Comparison of ENCODE assay signal across 9 cellular contexts in the genomic region with DNA sequence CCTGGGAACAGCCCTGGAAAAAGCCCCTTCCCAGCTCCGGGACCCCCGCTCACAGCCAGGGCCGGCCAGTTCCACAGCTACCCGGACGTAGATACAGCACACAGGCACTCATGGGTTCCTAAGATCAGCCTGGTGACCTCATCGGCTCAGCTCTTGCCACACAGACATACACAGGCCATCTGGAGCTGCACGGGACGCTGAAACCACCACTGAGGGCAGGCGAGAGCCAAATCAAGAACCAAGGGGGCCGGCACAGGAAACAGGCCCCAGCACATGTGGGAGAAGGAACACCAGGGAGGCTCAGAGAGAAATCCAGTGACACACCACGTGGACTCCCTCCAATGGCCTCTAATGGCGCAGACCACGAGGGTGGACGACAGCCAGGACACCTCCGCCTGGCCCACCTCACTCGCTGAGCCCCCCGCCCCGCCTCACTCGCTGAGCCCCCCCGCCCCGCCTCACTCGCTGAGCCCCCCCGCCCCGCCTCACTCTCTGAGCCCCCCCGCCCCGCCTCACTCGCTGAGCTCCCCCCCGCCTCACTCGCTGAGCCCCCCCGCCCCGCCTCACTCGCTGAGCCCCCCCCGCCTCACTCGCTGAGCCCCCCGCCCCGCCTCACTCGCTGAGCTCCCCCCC.
DNase-seq lines count a peak whose midpoint lies in the region; ATAC-seq and TF ChIP-seq lines count a peak whose summit lies in the region.
"Had no signal": no experiment of that assay in that cellular context is flagged by ENCODE, and none has a peak within 500 bp of the region (broad histone marks: within the 10 kb centered on the region; RNA-seq: fewer than 3 reads in every experiment).

No MANE protein-coding gene starts in this region.

- in situ Hi-C loops in IMR-90 (cut with MboI; ENCODE audit: low sequenced_read_pairs): no loop called here

- no peak overlapping the region for H2BK120ac ChIP-seq in IMR-90 (ENCODE audit: low read depth, low read length)

- H4K20me1 ChIP-seq in DND-41 (ENCODE audit: insufficient read depth, low read length) (peaks cover 52% of the 10 kb centered on the region), IMR-90 (ENCODE audit: insufficient read depth, low read length) (peaks cover 66% of the 10 kb centered on the region)

- H3K79me1 ChIP-seq in IMR-90 (ENCODE audit: low read depth in 1 of 2, low read length in 2 of 2): peaks cover 17 to 75% of the 10 kb centered on the region in 2 experiments; a peak in 3 of 4 replicates

- no TSS peak for BruUV-seq in IMR-90 (replicated peaks; lab: Mats Ljungman, UMichigan)

- H2BK5ac ChIP-seq in IMR-90 (ENCODE audit: low read depth, low read length, poor library complexity, severe bottlenecking): peak overlapping the region; percentile 23

- H3K9me3 ChIP-seq in DND-41 (ENCODE audit: insufficient read depth, low read length, severe bottlenecking) (no peaks in the 10 kb centered on the region), IMR-90 (ENCODE audit: control insufficient read depth, insufficient read depth, low read length) (no peaks in the 10 kb centered on the region), WERI-Rb-1 (ENCODE audit: severe bottlenecking) (no peaks in the 10 kb centered on the region), iPS-15b (ENCODE audit: control insufficient read depth, insufficient read depth, low read length) (no peaks in the 10 kb centered on the region), uterus (no peaks in the 10 kb centered on the region)
- H3K9me3 ChIP-seq: thoracic aorta had no signal

- dilution Hi-C loops in IMR-90 (cut with HindIII; ENCODE audit: low sequenced_read_pairs, unreplicated experiment): no loop called here

- H3K36me3 ChIP-seq in DND-41 (ENCODE audit: insufficient read depth, low read length) (peaks cover 27% of the 10 kb centered on the region), IMR-90 (ENCODE audit: control insufficient read depth, insufficient read depth, low read length) (peaks cover 32% of the 10 kb centered on the region), WERI-Rb-1 (no peaks in the 10 kb centered on the region), iPS-15b (ENCODE audit: control insufficient read depth, insufficient read depth, low read length) (peaks cover 6% of the 10 kb centered on the region), uterus (no peaks in the 10 kb centered on the region)

- peak; percentile 60 for TF ChIP-seq RAD21 in IMR-90 (IDR thresholded peaks at IDR 0.05; ENCODE audit: low read length)

- H3K4me2 ChIP-seq in DND-41 (ENCODE audit: insufficient read depth, low read length) (no peak overlapping the region), IMR-90 (ENCODE audit: low read depth, low read length) (peak overlapping the region; percentile 33)

- H3K9ac ChIP-seq in DND-41 (ENCODE audit: low read depth, low read length): no peak overlapping the region
- no peak overlapping the region for H3K9ac ChIP-seq in IMR-90 (ENCODE audit: low read depth, low read length)
- peak overlapping the region; percentile 37 for H3K9ac ChIP-seq in iPS-15b (ENCODE audit: low read depth, low read length)

- H4K5ac ChIP-seq in IMR-90 (ENCODE audit: low read depth, low read length): no peak overlapping the region; the same call in 1 of the 2 replicates

- no peak overlapping the region for H2BK20ac ChIP-seq in IMR-90 (ENCODE audit: low read depth, low read length)

- H3K27ac ChIP-seq in DND-41 (ENCODE audit: low read length) (no peak overlapping the region), IMR-90 (ENCODE audit: insufficient read depth, low read length) (peak overlapping the region; percentile 36), WERI-Rb-1 (peak overlapping the region; percentile 45), uterus (peak overlapping the region; percentile 47 to 59)
- H3K27ac ChIP-seq: thoracic aorta had no signal

- POLR2A ChIA-PET in IMR-90 (lab: Charles Lee; ENCODE audit: unreplicated experiment): interaction anchor here (1.1 kb wide), 1 partner anchor 12 kb away, joined by 3 read pairs; no protein-coding TSS in a partner anchor

- no peak overlapping the region for H2BK15ac ChIP-seq in IMR-90 (ENCODE audit: low read depth, low read length)

- H3K56ac ChIP-seq in IMR-90 (ENCODE audit: extremely low read depth, insufficient read depth, low read length): no peak overlapping the region

- peak overlapping the region in 1 of 2 experiments; percentile 51; a peak in 1 of 4 replicates for H4K8ac ChIP-seq in IMR-90 (ENCODE audit: low read depth in 2 of 2, low read length in 2 of 2)

- TF ChIP-seq POLR2A in IMR-90 (IDR thresholded peaks at IDR 0.05; ENCODE audit: low read depth, low read length): no peak
- TF ChIP-seq POLR2A in uterus (IDR thresholded peaks at IDR 0.05): no peak

- no peak overlapping the region for H3K18ac ChIP-seq in IMR-90 (ENCODE audit: low read depth, low read length)

- no peak for TF ChIP-seq CTCF in DND-41 (IDR thresholded peaks at IDR 0.05; ENCODE audit: borderline replicate concordance, extremely low read depth, low read length, poor library complexity, severe bottlenecking)
- peak; percentile 57 for TF ChIP-seq CTCF in IMR-90 (conservative IDR thresholded peaks at IDR 0.05; ENCODE audit: low read depth, low read length)
- peak; percentile 70 for TF ChIP-seq CTCF in WERI-Rb-1 (IDR thresholded peaks at IDR 0.05; ENCODE audit: low read depth, low read length)
- peak in 1 of 4 experiments; percentile 26 for TF ChIP-seq CTCF in uterus (IDR thresholded peaks at IDR 0.05)

- peaks cover 49% of the 10 kb centered on the region for H3K79me2 ChIP-seq in DND-41 (ENCODE audit: insufficient read depth, low read length)

- no peak overlapping the region for H3K23ac ChIP-seq in IMR-90 (ENCODE audit: low read depth, low read length)

- H3K4me1 ChIP-seq in DND-41 (ENCODE audit: insufficient read depth, low read length): no peaks in the 10 kb centered on the region
- H3K4me1 ChIP-seq in IMR-90 (ENCODE audit: control insufficient read depth, insufficient read depth, low read length): peaks cover 17% of the 10 kb centered on the region
- H3K4me1 ChIP-seq in iPS-15b (ENCODE audit: control insufficient read depth, insufficient read depth, low read length): no peaks in the 10 kb centered on the region
- H3K4me1 ChIP-seq in uterus: peaks cover 0 to 17% of the 10 kb centered on the region in 2 donors

- H3K27me3 ChIP-seq in DND-41 (ENCODE audit: insufficient read depth, low read length, poor library complexity) (no peaks in the 10 kb centered on the region), IMR-90 (ENCODE audit: control insufficient read depth, insufficient read depth, low read length) (no peaks in the 10 kb centered on the region), WERI-Rb-1 (ENCODE audit: insufficient read depth, low read depth, severe bottlenecking) (no peaks in the 10 kb centered on the region), iPS-15b (ENCODE audit: control insufficient read depth, insufficient read depth, low read length) (no peaks in the 10 kb centered on the region), uterus (no peaks in the 10 kb centered on the region)

- peak overlapping the region; percentile 64 for H3K4ac ChIP-seq in IMR-90 (ENCODE audit: low read depth, low read length)

- H3K14ac ChIP-seq in IMR-90 (replicated peaks; ENCODE audit: low read depth, low read length): no peak overlapping the region

- peak overlapping the region; percentile 95; the same call in 1 of the 2 replicates for H2AK5ac ChIP-seq in IMR-90 (ENCODE audit: low read depth, low read length)

- intact Hi-C loops in IMR-90 (cut with micrococcal nuclease): no loop called here
- intact Hi-C loops in uterus (cut with DNase I; ENCODE audit: low total_unique reads): no loop called here

- peak overlapping the region; percentile 77 for H2AK9ac ChIP-seq in IMR-90 (replicated peaks; ENCODE audit: low read depth, low read length, poor library complexity)

- H3K9me1 ChIP-seq in IMR-90 (ENCODE audit: insufficient read depth, low read length): peaks cover 18% of the 10 kb centered on the region

- WGBS in IMR-90 (ENCODE audit: extremely low coverage in 2 of 2, insufficient read length in 1 of 2), 2 experiments: no CpG with 5 or more reads among the region's 37 CpGs

- peak overlapping the region; percentile 53; the same call in 1 of the 2 replicates for H4K91ac ChIP-seq in IMR-90 (ENCODE audit: insufficient read depth, low read depth, low read length)

- H3K4me3 ChIP-seq in DND-41 (ENCODE audit: low read depth in 1 of 2, low read length in 2 of 2) (no peak overlapping the region), IMR-90 (ENCODE audit: insufficient read depth, low read depth, low read length) (no peak overlapping the region), WERI-Rb-1 (ENCODE audit: low read depth, low read length) (no peak overlapping the region), iPS-15b (ENCODE audit: low read depth, low read length) (no peak overlapping the region), uterus (no peak overlapping the region)
- H3K4me3 ChIP-seq: thoracic aorta had no signal

- CTCF ChIA-PET in IMR-90 (lab: Yijun Ruan, JAX): interaction anchor here (0.5 to 0.7 kb wide), 2 partner anchors 50 to 213 kb away, joined by 3 to 4 read pairs; no protein-coding TSS in a partner anchor

- H2AFZ ChIP-seq in DND-41 (ENCODE audit: low read depth, low read length) (no peak overlapping the region), IMR-90 (replicated peaks; ENCODE audit: low read length, poor library complexity) (peak overlapping the region; percentile 57)

- peak; percentile 52; the same call in 1 of the 3 replicates for ATAC-seq in DND-41 (ENCODE audit: insufficient read depth, low read depth)
- peak; percentile 90 for ATAC-seq in IMR-90 (ENCODE audit: low read depth)
- ATAC-seq in HG03175 (IDR thresholded peaks at IDR 0.05; ENCODE audit: unreplicated experiment): no peak

- no peak for DNase-seq in DND-41
- peak; percentile 95 for DNase-seq in IMR-90
- DNase-seq in WERI-Rb-1: peak; percentile 89
- peak; percentile 76 to 87 for DNase-seq in uterus
- DNase-seq in NK-92 treated with Interleukin-12 subunit alpha and Interleukin-12 subunit beta, amount 100 ng/mL, for 24 hours (lab: John Stamatoyannopoulos, UW): no peak
- no peak for DNase-seq in NCI-H1105 treated with DMSO at 0.1 percent for 48 hours (lab: John Stamatoyannopoulos, UW)

TF ChIP-seq in IMR-90, 13 proteins besides CTCF, POLR2A, EP300 and RAD21 (continues in another document):
- no peak for TF ChIP-seq NFE2L2 (IDR thresholded peaks at IDR 0.05; ENCODE audit: low read depth, low read length)
- no peak for TF ChIP-seq MAFK (IDR thresholded peaks at IDR 0.05; ENCODE audit: low read depth, low read length)
- TF ChIP-seq MXI1 (IDR thresholded peaks at IDR 0.05; ENCODE audit: borderline replicate concordance, low read depth, low read length): peak; percentile 97
- peak; percentile 35 for TF ChIP-seq SMC3 (IDR thresholded peaks at IDR 0.05; ENCODE audit: low read depth, low read length)
- no peak for TF ChIP-seq RCOR1 (IDR thresholded peaks at IDR 0.05; ENCODE audit: insufficient replicate concordance, low read length)
- TF ChIP-seq RFX5 (IDR thresholded peaks at IDR 0.05; ENCODE audit: low read depth, low read length): no peak
- peak; percentile 95 for TF ChIP-seq CEBPB (IDR thresholded peaks at IDR 0.05; ENCODE audit: low read depth, low read length)

Comparison
In these comparisons a context has a peak if more than half of its experiments do, and no peak if none do; other contexts are left out.
1. DNase-seq: peak in IMR-90 (single experiment), WERI-Rb-1 (single experiment) and uterus (2 of 2); none in DND-41 (single experiment), NK-92 treated with Interleukin-12 subunit alpha and Interleukin-12 subunit beta, amount 100 ng/mL, for 24 hours (single experiment) and NCI-H1105 treated with DMSO at 0.1 percent for 48 hours (single experiment).